21 cellular contexts compared by ENCODE assay signal in genomic region chr20:50124496-50124895, GRCh38. TPM values are rescaled to one million over a fixed set of nuclear protein-coding genes. Genes with fewer than 3 reads are reported as not detected.
A peak's percentile ranks its signal among the peaks of the same experiment; 100 is the strongest.
DNase-seq lines count a peak whose midpoint lies in the region; ATAC-seq, FAIRE-seq and TF ChIP-seq lines count a peak whose summit lies in the region.
"Had no signal": no experiment of that assay in that cellular context is flagged by ENCODE, and none has a peak within 500 bp of the region (broad histone marks: within the 10 kb centered on the region; RNA-seq: fewer than 3 reads in every experiment).

No MANE protein-coding gene starts in this region.

- H3K79me2 ChIP-seq in endothelial cell of umbilical vein (ENCODE audit: control insufficient read depth, insufficient read depth, low read length) = peaks cover 2% of the 10 kb centered on the region

- DNase-seq in CD14-positive monocyte (ENCODE audit: low spot score) (no peak), Panc1 (ENCODE audit: low read depth, low spot score) (no peak), endothelial cell of umbilical vein (ENCODE audit: low read depth, low spot score) (no peak), gastrocnemius medialis (no peak), AG08396 (ENCODE audit: low spot score) (no peak), ecto neural progenitor cell (ENCODE audit: low spot score) (no peak)
- DNase-seq: DMS79 treated with DMSO at 0.1 percent for 48 hours, H9, Kasumi-1, MG63, NCI-H1048, NCI-H1436 treated with DMSO at 0.1 percent for 48 hours, NCI-H2171 treated with DMSO at 0.1 percent for 48 hours, NCI-H446, SHP77 treated with DMSO at 0.1 percent for 48 hours, SK-N-SH had no signal

- H3K27ac Mint-ChIP-seq in CD14-positive monocyte = peak overlapping the region in 4 of 7 donors; percentile 36 to 66 (median 50)
- H3K27ac Mint-ChIP-seq: H9 had no signal

- no peak overlapping the region for H3K4me2 ChIP-seq in endothelial cell of umbilical vein (ENCODE audit: insufficient read depth, low read length)
- H3K4me2 ChIP-seq: A549; BLaER1 treated with 17β-estradiol and CSF1 and Interleukin-3, amounts not matched to agents 10 nM and 100 nM; SK-N-SH had no signal

- peaks cover 0 to 3% (median 0%) of the 10 kb centered on the region in 3 donors for H3K27me3 Mint-ChIP-seq in CD14-positive monocyte (ENCODE audit: low read depth in 3 of 3)
- H3K27me3 Mint-ChIP-seq: IgD-negative memory B cell had no signal

- H3K36me3 ChIP-seq in Panc1 (ENCODE audit: control insufficient read depth, insufficient read depth, low read length) = peaks cover 22% of the 10 kb centered on the region
- peaks cover 21 to 50% of the 10 kb centered on the region in 2 experiments for H3K36me3 ChIP-seq in endothelial cell of umbilical vein (ENCODE audit: control insufficient read depth in 2 of 2, extremely low read depth in 1 of 2, insufficient read depth in 2 of 2, low read length in 2 of 2)
- peaks cover 0 to 25% of the 10 kb centered on the region in 2 donors for H3K36me3 ChIP-seq in gastrocnemius medialis

- no peak for FAIRE-seq in endothelial cell of umbilical vein (lab: Jason Lieb, UNC)
- FAIRE-seq: A549 had no signal

- TF ChIP-seq CTCF in CD14-positive monocyte (IDR thresholded peaks at IDR 0.05) = no peak
- TF ChIP-seq CTCF in Panc1 (IDR thresholded peaks at IDR 0.05) = no peak
- TF ChIP-seq CTCF in endothelial cell of umbilical vein (IDR thresholded peaks at IDR 0.05; ENCODE audit: extremely low read depth in 1 of 2, insufficient read depth in 1 of 2, low read depth in 1 of 2, low read length in 2 of 2) = no peak
- no peak for TF ChIP-seq CTCF in gastrocnemius medialis (IDR thresholded peaks at IDR 0.05 in 4 of 5, conservative IDR thresholded peaks at IDR 0.05 in 1 of 5)

- peaks cover 66 to 72% of the 10 kb centered on the region in 2 donors for H3K36me3 Mint-ChIP-seq in CD14-positive monocyte

- H4K20me1 ChIP-seq in endothelial cell of umbilical vein (replicated peaks; ENCODE audit: control insufficient read depth, extremely low read depth, insufficient read depth, low read length) = no peaks in the 10 kb centered on the region

- POLR2A ChIA-PET in Panc1 (lab: Charles Lee) = no interaction called here
- POLR2A ChIA-PET in endothelial cell of umbilical vein (lab: Charles Lee) = no interaction called here

- dilution Hi-C loops in endothelial cell of umbilical vein (cut with MboI; ENCODE audit: extremely low pct_ligation_motif_present, low sequenced_read_pairs) = no loop called here

- CTCF ChIA-PET in Panc1 (lab: Charles Lee) (no interaction called here), endothelial cell of umbilical vein (lab: Charles Lee) (interaction anchor here (1.1 to 10.7 kb wide), 3 partner anchors 9 to 54 kb away, joined by 3 to 309 read pairs (median 10); no protein-coding TSS in a partner anchor)

- H2AFZ ChIP-seq in endothelial cell of umbilical vein (ENCODE audit: low read depth, low read length) = no peak overlapping the region

- H3K27me3 ChIP-seq in Panc1 (ENCODE audit: control insufficient read depth, insufficient read depth, low read length) (no peaks in the 10 kb centered on the region), endothelial cell of umbilical vein (ENCODE audit: control insufficient read depth in 2 of 2, insufficient read depth in 2 of 2, low read length in 2 of 2) (no peaks in the 10 kb centered on the region), gastrocnemius medialis (no peaks in the 10 kb centered on the region)
- H3K27me3 ChIP-seq: BLaER1 treated with 17β-estradiol and CSF1 and Interleukin-3, amounts not matched to agents 10 nM and 100 nM; MG63 had no signal

- peak overlapping the region; percentile 35; the same call in 1 of the 2 replicates for H3K27ac ChIP-seq in Panc1 (ENCODE audit: low read length)
- no peak overlapping the region for H3K27ac ChIP-seq in endothelial cell of umbilical vein (ENCODE audit: insufficient read depth, low read depth, low read length)
- peak overlapping the region in 3 of 4 donors; percentile 7 to 96 (median 91) for H3K27ac ChIP-seq in gastrocnemius medialis
- H3K27ac ChIP-seq: A549; BLaER1 treated with 17β-estradiol and CSF1 and Interleukin-3, amounts not matched to agents 10 nM and 100 nM; HL-60 had no signal

- H3K9me3 Mint-ChIP-seq in CD14-positive monocyte = peaks cover 0 to 9% (median 4%) of the 10 kb centered on the region in 7 donors
- H3K9me3 Mint-ChIP-seq: H9 had no signal

- BruUV-seq in Panc1 (replicated peaks; lab: Mats Ljungman, UMichigan) (no TSS peak), endothelial cell of umbilical vein (replicated peaks; lab: Mats Ljungman, UMichigan) (TSS peak; percentile 25)

- ATAC-seq in Panc1 = no peak
- ATAC-seq in gastrocnemius medialis = no peak
- no peak for ATAC-seq in HG03097 (IDR thresholded peaks at IDR 0.05; ENCODE audit: low FRiP score, unreplicated experiment)
- ATAC-seq: A549 had no signal

- no peak for TF ChIP-seq POLR2A in endothelial cell of umbilical vein (IDR thresholded peaks at IDR 0.05; ENCODE audit: low read depth, low read length)
- no peak for TF ChIP-seq POLR2A in gastrocnemius medialis (IDR thresholded peaks at IDR 0.05)

- no peaks in the 10 kb centered on the region for H3K9me1 ChIP-seq in endothelial cell of umbilical vein (replicated peaks; ENCODE audit: control insufficient read depth, extremely low read depth, insufficient read depth, low read length)

- in situ Hi-C loops in Panc1 (cut with HindIII; ENCODE audit: low pct_unique_long_range_greater_than_20kb, low sequenced_read_pairs) = no loop called here
- in situ Hi-C loops in gastrocnemius medialis (cut with MboI; ENCODE audit: low sequenced_read_pairs in 4 of 4) = loop anchor here in 3 of 4 donors (5.0 kb wide), 2 partner anchors 38 to 43 kb away; no protein-coding TSS in a partner anchor

- no peak overlapping the region for H3K9ac ChIP-seq in endothelial cell of umbilical vein (replicated peaks; ENCODE audit: extremely low read depth, insufficient read depth, low read length)
- H3K9ac ChIP-seq: BLaER1 treated with 17β-estradiol and CSF1 and Interleukin-3, amounts not matched to agents 10 nM and 100 nM; SK-N-SH had no signal

- H3K4me1 ChIP-seq in Panc1 (ENCODE audit: control insufficient read depth, insufficient read depth, low read length) = peaks cover 19% of the 10 kb centered on the region
- H3K4me1 ChIP-seq in endothelial cell of umbilical vein (ENCODE audit: control insufficient read depth, extremely low read depth, insufficient read depth, low read length) = no peaks in the 10 kb centered on the region
- peaks cover 32 to 39% of the 10 kb centered on the region in 2 donors for H3K4me1 ChIP-seq in gastrocnemius medialis

- H3K4me1 Mint-ChIP-seq in CD14-positive monocyte = peaks cover 6% of the 10 kb centered on the region

- H3K4me3 ChIP-seq in Panc1 (ENCODE audit: low read depth in 2 of 2, low read length in 2 of 2) (no peak overlapping the region), endothelial cell of umbilical vein (replicated peaks in 1 of 3; ENCODE audit: insufficient read depth in 1 of 3, low read depth in 1 of 3, low read length in 3 of 3) (no peak overlapping the region), gastrocnemius medialis (no peak overlapping the region)
- H3K4me3 ChIP-seq: A549; BLaER1 treated with 17β-estradiol and CSF1 and Interleukin-3, amounts not matched to agents 10 nM and 100 nM; MG63 had no signal

- H3K9me3 ChIP-seq in Panc1 (ENCODE audit: control insufficient read depth, insufficient read depth, low read depth, low read length) = no peaks in the 10 kb centered on the region
- no peaks in the 10 kb centered on the region for H3K9me3 ChIP-seq in endothelial cell of umbilical vein (replicated peaks; ENCODE audit: control insufficient read depth, insufficient read depth, low read length)
- no peaks in the 10 kb centered on the region for H3K9me3 ChIP-seq in gastrocnemius medialis
- H3K9me3 ChIP-seq: A549; BLaER1 treated with 17β-estradiol and CSF1 and Interleukin-3, amounts not matched to agents 10 nM and 100 nM; SK-N-SH had no signal

- H3K4me3 Mint-ChIP-seq in CD14-positive monocyte = no peak overlapping the region
- H3K4me3 Mint-ChIP-seq: H9, IgD-negative memory B cell had no signal

- intact Hi-C loops in CD14-positive monocyte (cut with micrococcal nuclease) = no loop called here
- intact Hi-C loops in Panc1 (cut with micrococcal nuclease; ENCODE audit: unreplicated experiment) = no loop called here
- intact Hi-C loops in endothelial cell of umbilical vein (cut with micrococcal nuclease) = no loop called here
- intact Hi-C loops in gastrocnemius medialis (cut with DNase I; ENCODE audit: low total_unique reads) = no loop called here

TF ChIP-seq in endothelial cell of umbilical vein, 7 proteins besides CTCF, POLR2A, EP300 and RAD21 (continues in another document):
- no peak for TF ChIP-seq FOS (IDR thresholded peaks at IDR 0.05; ENCODE audit: borderline replicate concordance, insufficient read depth, low read length)
- no peak for TF ChIP-seq EZH2 (IDR thresholded peaks at IDR 0.05; ENCODE audit: borderline replicate concordance, low read depth, low read length, severe bottlenecking)
- no peak for TF ChIP-seq GATA2 (IDR thresholded peaks at IDR 0.05; ENCODE audit: insufficient read depth, insufficient read length, low read depth, low read length)

RNA-seq across cellular contexts. Expression of gene UBE2V1, which starts 11.5 kb away (rescaled TPM):
- 10 to 100 TPM; 62.2 to 95.5 TPM for polyA plus RNA-seq in CD14-positive monocyte
- 115 TPM for total RNA-seq in Panc1 (2021; ENCODE audit: unreplicated experiment)
- polyA plus RNA-seq in Panc1 (2012; ENCODE audit: insufficient read length) = 54.8 TPM
- 147 and 156 TPM in 2 replicates for total RNA-seq in endothelial cell of umbilical vein
- polyA plus RNA-seq in endothelial cell of umbilical vein = 111 and 145 TPM in 2 replicates
- 127 and 148 TPM in 2 replicates for polyA plus RNA-seq in endothelial cell of umbilical vein (2011; cell fraction: cytosol; rRNA removed)
- polyA plus RNA-seq in endothelial cell of umbilical vein (2011; cell fraction: nucleus; rRNA removed) = 132 and 179 TPM in 2 replicates
- 159 and 193 TPM in 2 replicates for polyA plus RNA-seq in endothelial cell of umbilical vein (2012)
- 135 and 140 TPM in 2 replicates for polyA minus RNA-seq in endothelial cell of umbilical vein
- polyA minus RNA-seq in endothelial cell of umbilical vein (2011; cell fraction: cytosol; rRNA and poly(A)+ RNA removed) = 15.1 TPM
- 136 and 191 TPM in 2 replicates for polyA minus RNA-seq in endothelial cell of umbilical vein (2011; cell fraction: nucleus; rRNA and poly(A)+ RNA removed)
- total RNA-seq in gastrocnemius medialis = 10 to 100 TPM; 37.6 to 58.5 (median 46.9) TPM

RNA-seq across cellular contexts. Expression of gene PEDS1, which starts 29.0 kb away (rescaled TPM):
- polyA plus RNA-seq in CD14-positive monocyte = 10 to 100 TPM; 19.6 to 25.2 TPM
- total RNA-seq in Panc1 (2021; ENCODE audit: unreplicated experiment) = 88.9 TPM
- polyA plus RNA-seq in Panc1 (2012; ENCODE audit: insufficient read length) = 209 TPM
- 62.7 and 71.9 TPM in 2 replicates for total RNA-seq in endothelial cell of umbilical vein
- polyA plus RNA-seq in endothelial cell of umbilical vein = 131 and 182 TPM in 2 replicates
- 77.9 and 89.4 TPM in 2 replicates for polyA plus RNA-seq in endothelial cell of umbilical vein (2011; cell fraction: cytosol; rRNA removed)
- 40.6 and 46.8 TPM in 2 replicates for polyA plus RNA-seq in endothelial cell of umbilical vein (2011; cell fraction: nucleus; rRNA removed)
- 72.8 and 86.0 TPM in 2 replicates for polyA plus RNA-seq in endothelial cell of umbilical vein (2012)
- 125 and 128 TPM in 2 replicates for polyA minus RNA-seq in endothelial cell of umbilical vein
- 47.9 TPM for polyA minus RNA-seq in endothelial cell of umbilical vein (2011; cell fraction: cytosol; rRNA and poly(A)+ RNA removed)
- polyA minus RNA-seq in endothelial cell of umbilical vein (2011; cell fraction: nucleus; rRNA and poly(A)+ RNA removed) = 16.3 and 20.4 TPM in 2 replicates
- total RNA-seq in gastrocnemius medialis = 10 to 100 TPM; 33.2 to 77.9 (median 38.2) TPM
